8 cellular contexts compared by ENCODE assay signal in genomic region chr5:96336351-96336985, GRCh38.
DNase-seq lines count a peak whose midpoint lies in the region; ATAC-seq, FAIRE-seq and TF ChIP-seq lines count a peak whose summit lies in the region.

No MANE protein-coding gene starts in this region.

- H3K4me3 ChIP-seq in A673 (ENCODE audit: low read depth, low read length, poor library complexity, severe bottlenecking): no peak overlapping the region

- DNase-seq in A673 (ENCODE audit: low spot score) (peak; percentile 84), GM12892 (ENCODE audit: insufficient read length) (no peak), NCI-H2196 treated with DMSO at 0.1 percent for 48 hours (lab: John Stamatoyannopoulos, UW; ENCODE audit: unreplicated experiment) (peak; percentile 27), memory B cell (ENCODE audit: low spot score in 2 of 2) (peak; percentile 39 to 47)
- DNase-seq in effector memory CD8-positive, alpha-beta T cell: peak; percentile 49 to 51 (median 51)
- peak; percentile 33 for DNase-seq in stimulated activated CD8-positive, alpha-beta memory T cell treated with anti-CD3 and anti-CD28 coated beads, Interleukin-15, amount 100 ng/mL, for 1 hour (ENCODE audit: low read depth)

- H3K27me3 Mint-ChIP-seq in effector memory CD8-positive, alpha-beta T cell: peaks cover 8 to 22% of the 10 kb centered on the region in 2 donors
- H3K27me3 Mint-ChIP-seq in memory B cell: peaks cover 2% of the 10 kb centered on the region

- no peaks in the 10 kb centered on the region for H3K4me1 ChIP-seq in A673 (ENCODE audit: insufficient read depth, low read length, poor library complexity, severe bottlenecking)

- ATAC-seq in HG02981 (IDR thresholded peaks at IDR 0.05; ENCODE audit: unreplicated experiment) (peak; percentile 72), memory B cell (ENCODE audit: low read depth) (peak; percentile 87)
- peak; percentile 73 to 78 for ATAC-seq in activated CD4-positive, CD25-positive, alpha-beta regulatory T cell treated with anti-CD3 and anti-CD28 coated beads, Interleukin-2, amount 50 U/mL, for 24 hours
- peak; percentile 95 for ATAC-seq in effector memory CD8-positive, alpha-beta T cell (replicated peaks)

- no peaks in the 10 kb centered on the region for H3K36me3 Mint-ChIP-seq in effector memory CD8-positive, alpha-beta T cell (ENCODE audit: insufficient read depth)
- no peaks in the 10 kb centered on the region for H3K36me3 Mint-ChIP-seq in memory B cell

- no peak overlapping the region for H3K4me3 Mint-ChIP-seq in effector memory CD8-positive, alpha-beta T cell
- no peak overlapping the region for H3K4me3 Mint-ChIP-seq in memory B cell

- no peaks in the 10 kb centered on the region for H3K27me3 ChIP-seq in A673 (replicated peaks; ENCODE audit: insufficient read depth, low read depth, low read length, poor library complexity)

- H3K9me3 Mint-ChIP-seq in effector memory CD8-positive, alpha-beta T cell: no peaks in the 10 kb centered on the region
- no peaks in the 10 kb centered on the region for H3K9me3 Mint-ChIP-seq in memory B cell

- intact Hi-C loops in A673 (cut with micrococcal nuclease; ENCODE audit: unreplicated experiment): loop anchor here (1.0 to 5.0 kb wide), 5 partner anchors 376 to 694 kb away; no protein-coding TSS in a partner anchor

- no TSS peak for BruUV-seq in A673 (replicated peaks; lab: Mats Ljungman, UMichigan)

- no peaks in the 10 kb centered on the region for H3K4me1 Mint-ChIP-seq in effector memory CD8-positive, alpha-beta T cell (ENCODE audit: low read depth in 2 of 2)
- no peaks in the 10 kb centered on the region for H3K4me1 Mint-ChIP-seq in memory B cell

- H3K9me3 ChIP-seq in A673 (ENCODE audit: low read depth, low read length, poor library complexity, severe bottlenecking): no peaks in the 10 kb centered on the region

- peak; percentile 93 for TF ChIP-seq CTCF in A673 (conservative IDR thresholded peaks at IDR 0.05; ENCODE audit: low read depth, low read length)

- POLR2A ChIA-PET in A673 (lab: Charles Lee; ENCODE audit: low non-redundant PET): interaction anchor here (0.7 kb wide), 1 partner anchor 441 kb away, joined by 3 read pairs; no protein-coding TSS in a partner anchor

- FAIRE-seq in GM12892 (lab: Jason Lieb, UNC): peak; percentile 86

- no peak overlapping the region for H3K27ac ChIP-seq in A673 (ENCODE audit: low read depth, low read length, poor library complexity, severe bottlenecking)

- no peak overlapping the region for H3K27ac Mint-ChIP-seq in effector memory CD8-positive, alpha-beta T cell
- no peak overlapping the region for H3K27ac Mint-ChIP-seq in memory B cell

- TF ChIP-seq POLR2A in GM12892 (IDR thresholded peaks at IDR 0.05; ENCODE audit: low read depth, low read length): no peak

- CTCF ChIA-PET in A673 (lab: Charles Lee): interaction anchor here (0.7 to 2.6 kb wide), 3 partner anchors 188 to 477 kb away, joined by 3 to 11 read pairs (median 10); no protein-coding TSS in a partner anchor

- H3K36me3 ChIP-seq in A673 (ENCODE audit: insufficient read depth, low read length, poor library complexity, severe bottlenecking): no peaks in the 10 kb centered on the region
